Comparison of ENCODE assay signal across 1 cellular context in genomic region chr2:240962371-240963064, GRCh38.
TF ChIP-seq lines count a peak whose summit lies in the region.

No MANE protein-coding gene starts in this region.

TF ChIP-seq in H1, 55 proteins besides CTCF, POLR2A, EP300 and RAD21 (continued from another document):
- no peak for TF ChIP-seq ASH2L (IDR thresholded peaks at IDR 0.05; ENCODE audit: low read length)
- TF ChIP-seq BACH1 (IDR thresholded peaks at IDR 0.05; ENCODE audit: low read length) = peak; percentile 39; the same call in 1 of the 2 replicates
